In the genomic region with DNA sequence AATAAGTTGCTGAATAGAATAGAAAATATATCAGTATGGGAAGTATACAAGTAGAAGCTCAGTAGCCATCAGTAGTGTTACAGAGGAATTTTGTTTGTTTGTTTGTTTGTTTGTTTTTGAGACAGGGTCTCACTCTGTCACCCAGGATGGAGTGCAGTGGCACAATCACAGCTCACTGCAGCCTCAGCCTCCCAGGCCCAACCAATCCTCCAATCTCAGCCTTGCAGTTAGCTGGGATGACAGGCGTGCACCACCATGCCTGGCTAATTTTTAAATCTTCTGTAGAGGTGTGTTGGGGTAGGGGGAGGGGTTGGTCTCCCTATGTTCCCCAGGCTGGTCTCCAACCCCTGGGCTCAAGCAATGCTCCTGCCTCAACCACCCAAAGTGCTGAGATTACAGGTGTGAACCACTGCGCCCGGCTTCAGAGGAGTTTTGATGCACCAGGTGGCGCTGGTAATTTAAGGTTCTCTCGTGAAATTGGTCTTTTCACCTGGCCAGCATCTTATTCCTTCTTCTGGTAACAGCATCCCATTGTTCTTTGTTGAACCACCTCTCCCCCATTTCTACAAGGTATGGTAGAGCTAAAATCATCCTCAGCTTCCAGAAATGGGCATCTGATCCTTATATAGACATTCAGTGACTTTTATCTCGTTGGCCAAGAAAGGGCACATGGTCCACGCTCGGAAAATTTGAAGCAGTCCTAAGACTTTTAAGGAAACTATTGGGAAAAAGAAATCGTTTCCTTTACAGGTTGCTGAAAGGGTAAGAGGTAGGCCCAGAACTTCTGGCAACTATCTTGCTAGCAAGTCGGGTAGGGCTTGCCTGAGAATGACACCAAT, we compare ENCODE assay signal across 8 cellular contexts.
A peak's percentile ranks its signal among the peaks of the same experiment; 100 is the strongest.
DNase-seq lines count a peak whose midpoint lies in the region; FAIRE-seq and TF ChIP-seq lines count a peak whose summit lies in the region.

No MANE protein-coding gene starts in this region.

- H3K9ac ChIP-seq in neural progenitor cell, result no peak overlapping the region

- peaks cover 3% of the 10 kb centered on the region for H3K36me3 Mint-ChIP-seq in neural progenitor cell

- no peak overlapping the region for H3K4me3 Mint-ChIP-seq in neural progenitor cell

- no peak overlapping the region for H2AFZ ChIP-seq in neural progenitor cell (replicated peaks)

- H3K9me3 ChIP-seq in neural progenitor cell (ENCODE audit: low read depth), result no peaks in the 10 kb centered on the region

- no peaks in the 10 kb centered on the region for H4K20me1 ChIP-seq in neural progenitor cell (ENCODE audit: low read depth)

- peak; percentile 88 for FAIRE-seq in GM19239 (lab: Jason Lieb, UNC)

- no peak overlapping the region for H3K4me3 ChIP-seq in AG09309 (ENCODE audit: control insufficient read depth, low read depth, low read length)
- no peak overlapping the region for H3K4me3 ChIP-seq in neural progenitor cell

- no peak overlapping the region for H3K4me2 ChIP-seq in neural progenitor cell

- H3K4me1 Mint-ChIP-seq in neural progenitor cell, result no peaks in the 10 kb centered on the region

- H3F3A ChIP-seq in neural progenitor cell (ENCODE audit: low read depth), result no peaks in the 10 kb centered on the region

- TF ChIP-seq CTCF in AG09309 (IDR thresholded peaks at IDR 0.05; ENCODE audit: control insufficient read depth, insufficient read depth, low read depth, low read length, missing control alignments) (peak; percentile 21), neural progenitor cell (IDR thresholded peaks at IDR 0.05) (peak; percentile 59)

- H3K36me3 ChIP-seq in neural progenitor cell, result no peaks in the 10 kb centered on the region

- no peak overlapping the region for H3K27ac Mint-ChIP-seq in neural progenitor cell

- H3K79me2 ChIP-seq in neural progenitor cell (ENCODE audit: low read depth), result no peaks in the 10 kb centered on the region

- H3K27me3 ChIP-seq in neural progenitor cell, result no peaks in the 10 kb centered on the region

- DNase-seq in AG09309 (ENCODE audit: low read depth), result no peak
- peak; percentile 15 for DNase-seq in GM19239 (ENCODE audit: insufficient read length, low spot score)
- peak; percentile 82 for DNase-seq in HT-29 (ENCODE audit: low spot score)
- DNase-seq in activated CD4-positive, CD25-positive, alpha-beta regulatory T cell treated with anti-CD3 and anti-CD28 coated beads, Interleukin-2, amount 50 U/mL, for 72 hours, result peak; percentile 40
- DNase-seq in cerebellar cortex (ENCODE audit: low spot score), result peak; percentile 35
- peak; percentile 61 for DNase-seq in neural progenitor cell (ENCODE audit: low spot score)
- DNase-seq in retina, result no peak
- no peak for DNase-seq in AML-193 (lab: John Stamatoyannopoulos, UW)

- no peak overlapping the region for H3K27ac ChIP-seq in neural progenitor cell

- peaks cover 7% of the 10 kb centered on the region for H3K9me3 Mint-ChIP-seq in neural progenitor cell

- peaks cover 10% of the 10 kb centered on the region for H3K27me3 Mint-ChIP-seq in neural progenitor cell (ENCODE audit: insufficient read depth, low read depth)

- H3K4me1 ChIP-seq in neural progenitor cell, result no peaks in the 10 kb centered on the region

Comparison
In these comparisons a context has a peak if more than half of its experiments do, and no peak if none do; other contexts are left out.
1. DNase-seq: peak in GM19239 (single experiment), HT-29 (single experiment), activated CD4-positive, CD25-positive, alpha-beta regulatory T cell treated with anti-CD3 and anti-CD28 coated beads, Interleukin-2, amount 50 U/mL, for 72 hours (single experiment), cerebellar cortex (single experiment) and neural progenitor cell (single experiment); none in AG09309 (single experiment), retina (single experiment) and AML-193 (0 of 2).